6 cellular contexts compared by ENCODE assay signal in genomic region chr7:100283147-100283546, GRCh38. TPM values are rescaled to one million over a fixed set of nuclear protein-coding genes. Genes with fewer than 3 reads are reported as not detected.
"Had no signal": no experiment of that assay in that cellular context is flagged by ENCODE, and none has a peak within 500 bp of the region (broad histone marks: within the 10 kb centered on the region; RNA-seq: fewer than 3 reads in every experiment).

No MANE protein-coding gene starts in this region.

RNA-seq across cellular contexts. Expression of gene SPDYE3, which starts 24.4 kb away (rescaled TPM):
- total RNA-seq: GM23248, H4, H7, HepG2, HFFc6, HT1080 had no signal
- polyA plus RNA-seq: HepG2 had no signal
